ENCODE assay signal across 8 cellular contexts in genomic region chr1:75203415-75204277, GRCh38.
A peak's percentile ranks its signal among the peaks of the same experiment; 100 is the strongest.
DNase-seq lines count a peak whose midpoint lies in the region; ATAC-seq and TF ChIP-seq lines count a peak whose summit lies in the region.

No MANE protein-coding gene starts in this region.

- no peak for TF ChIP-seq POLR2A in testis (IDR thresholded peaks at IDR 0.05)

- H3K9me3 ChIP-seq in WERI-Rb-1 (ENCODE audit: severe bottlenecking) = no peaks in the 10 kb centered on the region
- H3K9me3 ChIP-seq in testis = no peaks in the 10 kb centered on the region

- no peak overlapping the region for H3K4me3 Mint-ChIP-seq in activated CD8-positive, alpha-beta memory T cell treated with anti-CD3 and anti-CD28 coated beads, Interleukin-2, amount 10 ng/mL, durations not matched to agents 7 days and 5 days

- no peaks in the 10 kb centered on the region for H3K4me1 Mint-ChIP-seq in activated CD8-positive, alpha-beta memory T cell treated with anti-CD3 and anti-CD28 coated beads, Interleukin-2, amount 10 ng/mL, durations not matched to agents 7 days and 5 days

- CTCF ChIA-PET in activated CD8-positive, alpha-beta memory T cell treated with anti-CD3 and anti-CD28 coated beads, Interleukin-2, amount 10 ng/mL, durations not matched to agents 7 days and 5 days (lab: Charles Lee) = interaction anchor here (0.9 to 1.7 kb wide), 4 partner anchors 21 to 434 kb away, joined by 3 to 6 read pairs (median 4); no protein-coding TSS in a partner anchor

- H3K9me3 Mint-ChIP-seq in activated CD8-positive, alpha-beta memory T cell treated with anti-CD3 and anti-CD28 coated beads, Interleukin-2, amount 10 ng/mL, durations not matched to agents 7 days and 5 days (ENCODE audit: low read depth) = no peaks in the 10 kb centered on the region

- peak; percentile 98 for ATAC-seq in GM18502 (IDR thresholded peaks at IDR 0.05; ENCODE audit: poor library complexity, unreplicated experiment)
- ATAC-seq in HG02763 (IDR thresholded peaks at IDR 0.05; ENCODE audit: unreplicated experiment) = peak; percentile 80
- ATAC-seq in activated CD8-positive, alpha-beta memory T cell treated with anti-CD3 and anti-CD28 coated beads, Interleukin-2, amount 10 ng/mL, durations not matched to agents 7 days and 5 days = no peak

- TF ChIP-seq CTCF in AG10803 (conservative IDR thresholded peaks at IDR 0.05; ENCODE audit: low read length) (peak; percentile 82), WERI-Rb-1 (IDR thresholded peaks at IDR 0.05; ENCODE audit: low read depth, low read length) (peak; percentile 61), testis (IDR thresholded peaks at IDR 0.05) (peak in 2 of 3 experiments; percentile 34 to 70)

- H3K4me3 ChIP-seq in AG10803 (ENCODE audit: low read length) (no peak overlapping the region), WERI-Rb-1 (ENCODE audit: low read depth, low read length) (no peak overlapping the region), testis (no peak overlapping the region)

- H3K27ac ChIP-seq in WERI-Rb-1 = no peak overlapping the region
- no peak overlapping the region for H3K27ac ChIP-seq in testis

- no peaks in the 10 kb centered on the region for H3K4me1 ChIP-seq in testis

- intact Hi-C loops in testis (cut with DNase I; ENCODE audit: low total_unique reads) = no loop called here

- H3K27me3 Mint-ChIP-seq in activated CD8-positive, alpha-beta memory T cell treated with anti-CD3 and anti-CD28 coated beads, Interleukin-2, amount 10 ng/mL, durations not matched to agents 7 days and 5 days = no peaks in the 10 kb centered on the region

- 36 to 37% methylated on average over 8 of the region's 8 CpGs for WGBS in testis, 2 donors

- no peak overlapping the region for H3K27ac Mint-ChIP-seq in activated CD8-positive, alpha-beta memory T cell treated with anti-CD3 and anti-CD28 coated beads, Interleukin-2, amount 10 ng/mL, durations not matched to agents 7 days and 5 days

- no peaks in the 10 kb centered on the region for H3K36me3 Mint-ChIP-seq in activated CD8-positive, alpha-beta memory T cell treated with anti-CD3 and anti-CD28 coated beads, Interleukin-2, amount 10 ng/mL, durations not matched to agents 7 days and 5 days

- no peaks in the 10 kb centered on the region for H3K36me3 ChIP-seq in WERI-Rb-1
- H3K36me3 ChIP-seq in testis (ENCODE audit: low read depth, missing control alignments) = no peaks in the 10 kb centered on the region

- DNase-seq in AG10803 (ENCODE audit: low read depth) (peak; percentile 53), NCI-H146 (lab: John Stamatoyannopoulos, UW) (peak; percentile 42), WERI-Rb-1 (peak; percentile 15), iPS DF 19.7 (ENCODE audit: low read depth, low spot score) (peak; percentile 7), testis (peak; percentile 36)
- DNase-seq in activated CD8-positive, alpha-beta memory T cell treated with anti-CD3 and anti-CD28 coated beads, Interleukin-2, amount 10 ng/mL, durations not matched to agents 7 days and 5 days = no peak

- no peaks in the 10 kb centered on the region for H3K27me3 ChIP-seq in WERI-Rb-1 (ENCODE audit: insufficient read depth, low read depth, severe bottlenecking)
- H3K27me3 ChIP-seq in testis = no peaks in the 10 kb centered on the region
